In genomic region chr19:1354496-1355257, GRCh38 we compare ENCODE assay signal across 8 cellular contexts. TPM values are rescaled to one million over a fixed set of nuclear protein-coding genes. Genes with fewer than 3 reads are reported as not detected.
DNase-seq lines count a peak whose midpoint lies in the region; ATAC-seq and TF ChIP-seq lines count a peak whose summit lies in the region.

No MANE protein-coding gene starts in this region.

- H3K27me3 ChIP-seq in DOHH2 (ENCODE audit: control insufficient read depth, low read length) = no peaks in the 10 kb centered on the region
- no peaks in the 10 kb centered on the region for H3K27me3 ChIP-seq in GM23248 (replicated peaks; ENCODE audit: insufficient read depth)
- H3K27me3 ChIP-seq in neural cell (ENCODE audit: insufficient read depth, low read depth, low read length) = no peaks in the 10 kb centered on the region

- TF ChIP-seq EP300 in neural cell (conservative IDR thresholded peaks at IDR 0.05; ENCODE audit: poor library complexity, severe bottlenecking) = peak; percentile 60

- peak overlapping the region; percentile 81 for H3K9ac ChIP-seq in GM23248
- peak overlapping the region; percentile 90 for H3K9ac ChIP-seq in neural cell (ENCODE audit: low read length)

- no peak for TF ChIP-seq CTCF in DOHH2 (IDR thresholded peaks at IDR 0.05; ENCODE audit: low read depth, low read length, poor library complexity, severe bottlenecking)
- TF ChIP-seq CTCF in neural cell (IDR thresholded peaks at IDR 0.05; ENCODE audit: poor library complexity, severe bottlenecking) = peak; percentile 25

- H3K36me3 ChIP-seq in DOHH2 (ENCODE audit: control insufficient read depth, low read length) (peaks cover 35% of the 10 kb centered on the region), GM23248 (ENCODE audit: low read depth) (peaks cover 8% of the 10 kb centered on the region; the same call in 1 of the 2 replicates), neural cell (ENCODE audit: insufficient read depth, low read length) (no peaks in the 10 kb centered on the region)

- H2AFZ ChIP-seq in GM23248 = peak overlapping the region; percentile 83
- H2AFZ ChIP-seq in neural cell (ENCODE audit: low read depth, low read length) = peak overlapping the region; percentile 78

- H3K27ac Mint-ChIP-seq in stimulated activated naive CD8-positive, alpha-beta T cell treated with anti-CD3 and anti-CD28 coated beads, Interleukin-15, amount 100 ng/mL, for 72 hours = peak overlapping the region; percentile 62 to 92

- H3K4me3 ChIP-seq in DOHH2 (ENCODE audit: low read length) (peak overlapping the region; percentile 83), GM23248 (peak overlapping the region; percentile 77), neural cell (ENCODE audit: low read length) (peak overlapping the region; percentile 81)

- peak overlapping the region; percentile 63 for H3K27ac ChIP-seq in DOHH2 (ENCODE audit: low read depth, low read length)
- peak overlapping the region; percentile 60 for H3K27ac ChIP-seq in GM23248
- H3K27ac ChIP-seq in neural cell (ENCODE audit: low read length) = peak overlapping the region; percentile 79

- in situ Hi-C loops in GM23248 (cut with MboI) = no loop called here

- no peak for TF ChIP-seq RAD21 in neural cell (conservative IDR thresholded peaks at IDR 0.05)

- DNase-seq in GM23248 (peak; percentile 95), LHCN-M2 (ENCODE audit: low read depth) (peak; percentile 84), RPMI8226 (peak; percentile 92), fibroblast of the conjunctiva (ENCODE audit: low read depth) (peak; percentile 71)
- peak; percentile 77 for DNase-seq in activated effector memory CD4-positive, alpha-beta T cell treated with Interleukin-2 at 50 U/mL for 16 hours
- peak; percentile 78 to 79 for DNase-seq in stimulated activated naive CD8-positive, alpha-beta T cell treated with anti-CD3 and anti-CD28 coated beads, Interleukin-15, amount 100 ng/mL, for 72 hours

- no peaks in the 10 kb centered on the region for H3K9me3 Mint-ChIP-seq in stimulated activated naive CD8-positive, alpha-beta T cell treated with anti-CD3 and anti-CD28 coated beads, Interleukin-15, amount 100 ng/mL, for 72 hours

- H3K9me2 ChIP-seq in DOHH2 (replicated peaks; ENCODE audit: control insufficient read depth, low read length) (no peaks in the 10 kb centered on the region), GM23248 (ENCODE audit: insufficient read depth) (no peaks in the 10 kb centered on the region), neural cell (ENCODE audit: insufficient read depth, low read length) (no peaks in the 10 kb centered on the region)

- no peaks in the 10 kb centered on the region for H3K9me3 ChIP-seq in DOHH2 (ENCODE audit: control insufficient read depth, insufficient read depth, low read length)
- no peaks in the 10 kb centered on the region for H3K9me3 ChIP-seq in GM23248 (ENCODE audit: low read depth)
- no peaks in the 10 kb centered on the region for H3K9me3 ChIP-seq in neural cell (ENCODE audit: low read length)

- peaks cover 8% of the 10 kb centered on the region; the same call in 1 of the 2 replicates for H3F3A ChIP-seq in DOHH2 (ENCODE audit: control insufficient read depth, insufficient read depth)
- H3F3A ChIP-seq in GM23248 (ENCODE audit: insufficient read depth) = peaks cover 16% of the 10 kb centered on the region
- no peaks in the 10 kb centered on the region for H3F3A ChIP-seq in neural cell (ENCODE audit: insufficient read depth, low read length, poor library complexity, severe bottlenecking)

- ATAC-seq in stimulated activated naive CD8-positive, alpha-beta T cell treated with anti-CD3 and anti-CD28 coated beads, Interleukin-15, amount 100 ng/mL, for 72 hours = peak; percentile 97

- H4K20me1 ChIP-seq in DOHH2 (ENCODE audit: control insufficient read depth, insufficient read depth, low read depth, low read length) (no peaks in the 10 kb centered on the region), GM23248 (ENCODE audit: insufficient read depth) (no peaks in the 10 kb centered on the region), neural cell (ENCODE audit: insufficient read depth) (no peaks in the 10 kb centered on the region)

- H3K4me1 ChIP-seq in DOHH2 (ENCODE audit: control insufficient read depth, low read length) (peaks cover 18% of the 10 kb centered on the region), GM23248 (ENCODE audit: insufficient read depth) (peaks cover 13% of the 10 kb centered on the region)

- peak overlapping the region; percentile 94 for H3K4me2 ChIP-seq in DOHH2 (ENCODE audit: low read length)
- H3K4me2 ChIP-seq in GM23248 (ENCODE audit: unreplicated experiment) = peak overlapping the region; percentile 89
- H3K4me2 ChIP-seq in neural cell (ENCODE audit: low read length) = peak overlapping the region; percentile 96

- 1 to 2% methylated on average over 40 to 66 of the region's 101 CpGs for WGBS in GM23248 (ENCODE audit: low coverage in 1 of 2, low lambda C conversion rate in 2 of 2, missing lambda C conversion rate in 2 of 2), 2 experiments

- H3K79me2 ChIP-seq in DOHH2 (ENCODE audit: control insufficient read depth, low read length) (peaks cover 15% of the 10 kb centered on the region), GM23248 (ENCODE audit: insufficient read depth) (peaks cover 23% of the 10 kb centered on the region), neural cell (replicated peaks; ENCODE audit: insufficient read depth, low read length) (peaks cover 5% of the 10 kb centered on the region)

- H3K4me1 Mint-ChIP-seq in stimulated activated naive CD8-positive, alpha-beta T cell treated with anti-CD3 and anti-CD28 coated beads, Interleukin-15, amount 100 ng/mL, for 72 hours = peaks cover 20% of the 10 kb centered on the region

- no peaks in the 10 kb centered on the region for H3K27me3 Mint-ChIP-seq in stimulated activated naive CD8-positive, alpha-beta T cell treated with anti-CD3 and anti-CD28 coated beads, Interleukin-15, amount 100 ng/mL, for 72 hours

- peak overlapping the region; percentile 95 to 97 for H3K4me3 Mint-ChIP-seq in stimulated activated naive CD8-positive, alpha-beta T cell treated with anti-CD3 and anti-CD28 coated beads, Interleukin-15, amount 100 ng/mL, for 72 hours

TF ChIP-seq in neural cell, 6 proteins besides CTCF, POLR2A, EP300 and RAD21:
- TF ChIP-seq POLR2AphosphoS5 (IDR thresholded peaks at IDR 0.05) (peak; percentile 73), TAF1 (IDR thresholded peaks at IDR 0.05; ENCODE audit: low read depth) (peak; percentile 54), EZH2 (IDR thresholded peaks at IDR 0.05; ENCODE audit: borderline replicate concordance, insufficient read depth, low read length, poor library complexity, severe bottlenecking) (no peak), REST (IDR thresholded peaks at IDR 0.05; ENCODE audit: borderline replicate concordance) (peak; percentile 49), MXI1 (conservative IDR thresholded peaks at IDR 0.05; ENCODE audit: poor library complexity, severe bottlenecking) (peak; percentile 18)

RNA-seq across cellular contexts. Expression of gene NDUFS7, which starts 29.0 kb away (rescaled TPM):
- 64.1 and 67.1 TPM in 2 replicates for total RNA-seq in GM23248 (2014; rRNA removed; shearing (Covaris generic))
- polyA plus RNA-seq in GM23248 (2016; fragmentation: Nextera tagmentation; extraction: Ambion mirVana) (173 and 177 TPM in 2 replicates), neural cell (192 and 196 TPM in 2 replicates)
- 99.3 and 139 TPM in 2 replicates for total RNA-seq in LHCN-M2 (2014; rRNA removed)
- polyA plus RNA-seq in LHCN-M2 (2012) = 96.5 TPM
- polyA minus RNA-seq in neural cell = 53.8 and 57.0 TPM in 2 replicates

RNA-seq across cellular contexts. Expression of gene GAMT, which starts 46.7 kb away (rescaled TPM):
- 39.8 and 43.7 TPM in 2 replicates for total RNA-seq in GM23248 (2014; rRNA removed; shearing (Covaris generic))
- polyA plus RNA-seq in GM23248 (2016; fragmentation: Nextera tagmentation; extraction: Ambion mirVana) (40.1 and 43.1 TPM in 2 replicates), neural cell (32.5 and 54.1 TPM in 2 replicates)
- total RNA-seq in LHCN-M2 (2014; rRNA removed) = 100 and 110 TPM in 2 replicates
- 91.4 TPM for polyA plus RNA-seq in LHCN-M2 (2012)
- polyA minus RNA-seq in neural cell = 21.3 and 21.7 TPM in 2 replicates

RNA-seq across cellular contexts. Expression of gene DAZAP1, which starts 52.7 kb away (rescaled TPM):
- total RNA-seq in GM23248 (2014; rRNA removed; shearing (Covaris generic)) = 56.6 and 59.4 TPM in 2 replicates
- polyA plus RNA-seq in GM23248 (2016; fragmentation: Nextera tagmentation; extraction: Ambion mirVana) = 11.0 and 12.8 TPM in 2 replicates
- total RNA-seq in LHCN-M2 (2014; rRNA removed) = 74.4 and 82.1 TPM in 2 replicates
- polyA plus RNA-seq in LHCN-M2 (2012) = 70.8 TPM
- 60.5 and 95.2 TPM in 2 replicates for polyA plus RNA-seq in neural cell
- 34.6 and 39.8 TPM in 2 replicates for polyA minus RNA-seq in neural cell

Comparison
In these comparisons a context has a peak if more than half of its experiments do, and no peak if none do; other contexts are left out.
1. Peak in every context shown above with its lines: DNase-seq, ATAC-seq, H3K4me3 ChIP-seq and H3K27ac ChIP-seq.